7 cellular contexts compared by ENCODE assay signal in the genomic region with DNA sequence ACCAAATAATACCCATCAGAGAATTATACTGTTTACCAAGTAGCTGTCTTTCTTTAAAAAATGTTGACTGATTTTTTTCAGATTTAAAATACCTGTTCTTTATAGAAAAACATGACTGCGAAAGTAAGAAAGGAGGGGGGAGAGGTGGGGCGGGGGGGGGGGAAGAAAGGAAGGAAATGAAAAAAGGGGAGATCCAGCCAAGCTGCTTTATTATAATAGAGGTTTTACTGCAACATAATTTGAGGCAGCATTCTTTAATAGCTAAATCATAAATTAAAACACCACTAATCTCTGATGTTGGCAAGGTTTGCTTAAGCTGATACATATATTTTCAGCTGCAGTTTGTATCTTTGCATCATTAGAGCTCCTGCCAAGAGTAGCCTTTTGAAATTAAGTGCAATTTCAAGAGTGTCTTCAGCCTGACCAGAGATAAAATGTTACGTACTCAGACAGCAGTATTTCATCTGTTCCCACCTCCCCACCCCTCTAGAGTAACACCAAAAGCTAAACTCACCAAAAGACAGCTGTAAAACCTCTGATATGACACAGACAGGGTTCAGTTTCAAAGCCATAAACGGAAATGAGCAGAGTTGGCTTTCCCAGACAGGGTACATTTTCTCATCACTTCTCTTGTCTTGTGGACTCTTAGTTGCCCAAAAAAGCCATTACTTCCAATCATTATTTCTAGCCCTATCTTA.
DNase-seq lines count a peak whose midpoint lies in the region; ATAC-seq and TF ChIP-seq lines count a peak whose summit lies in the region.
"Not testable (repeated sequence)": the region's sequence is repeated elsewhere in the genome, so short reads cannot be mapped to it uniquely, and the experiment has no call there.

No MANE protein-coding gene starts in this region.

- not testable (repeated sequence) for H3K36me3 ChIP-seq in heart right ventricle

- not testable (repeated sequence) for H3K27me3 ChIP-seq in heart right ventricle

- not testable (repeated sequence) for H3K36me3 Mint-ChIP-seq in activated T-cell treated with anti-CD3 and anti-CD28 coated beads, Interleukin-2, amount 50 U/mL, for 72 hours (ENCODE audit: insufficient read depth in 2 of 2)

- DNase-seq in activated T-cell treated with anti-CD3 and anti-CD28 coated beads, Interleukin-2, amount 50 U/mL, for 72 hours; heart right ventricle: not testable (repeated sequence)

- H3K27me3 Mint-ChIP-seq in activated T-cell treated with anti-CD3 and anti-CD28 coated beads, Interleukin-2, amount 50 U/mL, for 72 hours (ENCODE audit: low read depth) = not testable (repeated sequence)

- H3K9me3 ChIP-seq in heart right ventricle = not testable (repeated sequence)

- ATAC-seq in GM18868 (IDR thresholded peaks at IDR 0.05; ENCODE audit: unreplicated experiment) (peak; percentile 97), GM19468 (IDR thresholded peaks at IDR 0.05; ENCODE audit: extremely low read depth, unreplicated experiment) (peak; percentile 26), HG02571 (IDR thresholded peaks at IDR 0.05; ENCODE audit: unreplicated experiment) (peak; percentile 95), HG03064 (IDR thresholded peaks at IDR 0.05; ENCODE audit: low read depth, unreplicated experiment) (peak; percentile 91), HG03521 (IDR thresholded peaks at IDR 0.05; ENCODE audit: unreplicated experiment) (peak; percentile 99), heart right ventricle (peak in 7 of 8 donors; percentile 47 to 89 (median 77))
- peak; percentile 55 to 77 for ATAC-seq in activated T-cell treated with anti-CD3 and anti-CD28 coated beads, Interleukin-2, amount 50 U/mL, for 72 hours (replicated peaks in 1 of 2)

- H3K27ac ChIP-seq in heart right ventricle = not testable (repeated sequence)

- WGBS in heart right ventricle, 2 donors = 33 to 50% methylated on average over 2 to 3 of the region's 4 CpGs

- not testable (repeated sequence) for H3K9me3 Mint-ChIP-seq in activated T-cell treated with anti-CD3 and anti-CD28 coated beads, Interleukin-2, amount 50 U/mL, for 72 hours

- not testable (repeated sequence) for H3K4me3 Mint-ChIP-seq in activated T-cell treated with anti-CD3 and anti-CD28 coated beads, Interleukin-2, amount 50 U/mL, for 72 hours

- H3K4me1 Mint-ChIP-seq in activated T-cell treated with anti-CD3 and anti-CD28 coated beads, Interleukin-2, amount 50 U/mL, for 72 hours (ENCODE audit: low read depth) = not testable (repeated sequence)

- not testable (repeated sequence) for H3K27ac Mint-ChIP-seq in activated T-cell treated with anti-CD3 and anti-CD28 coated beads, Interleukin-2, amount 50 U/mL, for 72 hours

- TF ChIP-seq CTCF in heart right ventricle (IDR thresholded peaks at IDR 0.05) = not testable (repeated sequence)

- intact Hi-C loops in heart right ventricle (cut with DNase I) = not testable (repeated sequence)

- not testable (repeated sequence) for H3K4me3 ChIP-seq in heart right ventricle

- not testable (repeated sequence) for H3K4me1 ChIP-seq in heart right ventricle

Comparison
In these comparisons a context has a peak if more than half of its experiments do, and no peak if none do; other contexts are left out.
1. ATAC-seq: peak in every context shown above with its lines; median percentile 99 in HG03521; 97 in GM18868; 95 in HG02571; 91 in HG03064; 77 in heart right ventricle; 66 in activated T-cell treated with anti-CD3 and anti-CD28 coated beads, Interleukin-2, amount 50 U/mL, for 72 hours; 26 in GM19468.